ENCODE assay signal across 8 cellular contexts in the genomic region with DNA sequence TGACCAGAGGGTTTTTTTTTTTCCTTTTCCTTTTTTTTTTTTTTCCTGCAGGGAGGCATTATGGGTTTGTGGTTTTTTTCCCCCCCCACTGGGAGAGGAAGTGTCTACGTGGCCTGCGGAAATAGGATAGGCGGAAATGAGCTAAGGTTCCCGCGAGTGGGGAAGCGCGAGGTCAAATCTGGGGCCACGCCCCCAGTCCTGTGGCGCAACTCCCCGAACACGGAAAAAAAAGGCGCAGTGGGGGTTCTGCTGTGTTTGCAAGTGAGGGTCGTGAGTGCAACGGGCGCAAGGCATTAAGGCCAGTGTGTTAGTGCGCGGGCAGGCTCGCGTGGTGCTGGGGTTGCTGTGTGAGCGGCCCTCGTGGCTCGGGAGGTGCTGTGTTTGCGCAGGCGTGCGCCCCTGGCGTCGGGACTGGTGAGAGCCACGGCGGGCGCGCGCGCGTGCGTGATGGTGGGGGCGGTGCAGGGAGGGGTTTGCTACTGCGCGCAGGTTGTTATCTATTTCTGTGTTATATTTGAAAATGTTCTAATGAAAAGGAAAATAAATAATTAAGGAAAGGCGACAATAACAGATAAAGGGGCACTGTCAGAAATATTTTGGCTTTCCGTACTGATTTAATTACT. TPM values are rescaled to one million over a fixed set of nuclear protein-coding genes. Genes with fewer than 3 reads are reported as not detected.
DNase-seq lines count a peak whose midpoint lies in the region; ATAC-seq and TF ChIP-seq lines count a peak whose summit lies in the region.

No MANE protein-coding gene starts in this region.

- no peaks in the 10 kb centered on the region; the same call in 1 of the 2 replicates for H3K36me3 ChIP-seq in KMS-11 (ENCODE audit: insufficient read depth)
- H3K36me3 ChIP-seq in osteoblast (ENCODE audit: insufficient read depth, low read length): peaks cover 21% of the 10 kb centered on the region
- no peaks in the 10 kb centered on the region for H3K36me3 ChIP-seq in testis (ENCODE audit: low read depth, missing control alignments)

- H4K20me1 ChIP-seq in KMS-11 (ENCODE audit: insufficient read depth) (no peaks in the 10 kb centered on the region), osteoblast (ENCODE audit: insufficient read depth, low read length) (peaks cover 3% of the 10 kb centered on the region)

- peak overlapping the region; percentile 86 for H2AFZ ChIP-seq in KMS-11 (ENCODE audit: low read depth)
- H2AFZ ChIP-seq in osteoblast (ENCODE audit: low read length): peak overlapping the region; percentile 80

- peak overlapping the region; percentile 99 for H3K9ac ChIP-seq in KMS-11

- H3K27me3 ChIP-seq in KMS-11 (ENCODE audit: insufficient read depth, low read depth) (no peaks in the 10 kb centered on the region), osteoblast (ENCODE audit: insufficient read depth, low read length) (peaks cover 4% of the 10 kb centered on the region), testis (no peaks in the 10 kb centered on the region)

- peak overlapping the region; percentile 73 for H3K4me2 ChIP-seq in KMS-11
- H3K4me2 ChIP-seq in osteoblast (ENCODE audit: insufficient read depth, low read length): peak overlapping the region; percentile 86

- H3K4me3 ChIP-seq in KMS-11 (IDR thresholded peaks at IDR 0.05; ENCODE audit: insufficient read depth, low read depth, low read length): no peak overlapping the region
- peak overlapping the region; percentile 70 for H3K4me3 ChIP-seq in osteoblast (ENCODE audit: insufficient read depth, low read length)
- peak overlapping the region; percentile 60 to 77 for H3K4me3 ChIP-seq in testis

- intact Hi-C loops in head of caudate nucleus (cut with DNase I) (loop anchor here (5.0 kb wide), 4 partner anchors 130 to 455 kb away; partner anchors contain the start of gene RAB9B), testis (cut with DNase I; ENCODE audit: low total_unique reads) (loop anchor here (10.0 kb wide), 2 partner anchors 152 to 332 kb away; partner anchors contain the start of gene TCEAL9)

- peaks cover 29% of the 10 kb centered on the region for H3K79me2 ChIP-seq in KMS-11 (ENCODE audit: insufficient read depth, low read depth)
- peaks cover 22% of the 10 kb centered on the region for H3K79me2 ChIP-seq in osteoblast (ENCODE audit: insufficient read depth, low read length)

- H3K4me1 ChIP-seq in KMS-11 (ENCODE audit: low read depth, poor library complexity, severe bottlenecking) (peaks cover 14% of the 10 kb centered on the region), osteoblast (ENCODE audit: insufficient read depth, low read length) (peaks cover 14% of the 10 kb centered on the region), testis (no peaks in the 10 kb centered on the region)

- H3K27ac ChIP-seq in KMS-11 (peak overlapping the region; percentile 99), osteoblast (ENCODE audit: low read depth, low read length) (peak overlapping the region; percentile 94), testis (peak overlapping the region; percentile 97 to 99)

- peak; percentile 91 for DNase-seq in ELF-1 (ENCODE audit: low read depth, low spot score)
- peak; percentile 70 for DNase-seq in RPMI7951 (ENCODE audit: low read depth)
- peak; percentile 81 for DNase-seq in activated gamma-delta T cell (lab: John Stamatoyannopoulos, UW)
- DNase-seq in head of caudate nucleus: peak; percentile 69 to 94 (median 88)
- DNase-seq in osteoblast (ENCODE audit: insufficient read length, low spot score, missing footprints): peak; percentile 85
- peak; percentile 90 for DNase-seq in testis

- H3K9me3 ChIP-seq in osteoblast (ENCODE audit: low read depth, low read length) (no peaks in the 10 kb centered on the region), testis (no peaks in the 10 kb centered on the region)

- TF ChIP-seq POLR2A in testis (IDR thresholded peaks at IDR 0.05): peak; percentile 10

- ATAC-seq in GM21717 (IDR thresholded peaks at IDR 0.05; ENCODE audit: unreplicated experiment): peak; percentile 56

- WGBS in testis, 2 donors: 0% methylated on average over 18 to 25 of the region's 40 CpGs

- TF ChIP-seq CTCF in KMS-11 (conservative IDR thresholded peaks at IDR 0.05; ENCODE audit: low read depth, low read length) (peak; percentile 26; the same call in 1 of the 2 replicates), osteoblast (IDR thresholded peaks at IDR 0.05; ENCODE audit: extremely low read depth, low read depth, low read length) (no peak), testis (IDR thresholded peaks at IDR 0.05) (peak in 2 of 3 experiments; percentile 38 to 46)

RNA-seq across cellular contexts. Expression of gene MORF4L2, which starts 0.7 kb away (rescaled TPM):
- 402 and 542 TPM in 2 replicates for total RNA-seq in RPMI7951 (2014; rRNA removed; shearing (Covaris generic))
- total RNA-seq in osteoblast (678 and 953 TPM in 2 replicates), testis (100 to 1,000 TPM; 257 to 267 TPM)
- polyA plus RNA-seq in testis (ENCODE audit: insufficient read depth, low read depth, low replicate concordance): 220 TPM

RNA-seq across cellular contexts. Expression of gene TMEM31, which starts 23.5 kb away (rescaled TPM):
- total RNA-seq in RPMI7951 (2014; rRNA removed; shearing (Covaris generic)): not detected in 2 replicates
- total RNA-seq in osteoblast (not detected in 2 replicates), testis (100 to 1,000 TPM in 1 of 2 donors, 10 to 100 TPM in 1; 10.8 to 110 TPM)
- polyA plus RNA-seq in testis (ENCODE audit: insufficient read depth, low read depth, low replicate concordance): 51.9 TPM

RNA-seq across cellular contexts. Expression of gene TCEAL1, which starts 58.4 kb away (rescaled TPM):
- 25.8 and 28.5 TPM in 2 replicates for total RNA-seq in RPMI7951 (2014; rRNA removed; shearing (Covaris generic))
- 33.0 and 38.7 TPM in 2 replicates for total RNA-seq in osteoblast
- 10 to 100 TPM; 63.6 to 83.9 TPM for total RNA-seq in testis
- polyA plus RNA-seq in testis (ENCODE audit: insufficient read depth, low read depth, low replicate concordance): 30.9 TPM

Comparison
In these comparisons a context has a peak if more than half of its experiments do, and no peak if none do; other contexts are left out.
1. RNA of gene TMEM31, which starts 23.5 kb away (total RNA-seq): 10.8 to 110 TPM in testis; not detected in RPMI7951 and not detected in osteoblast; every median in the first group is over 10 times any median in the second.
2. Peak in every context shown above with its lines, with median percentiles within 50 percentile points of each other: DNase-seq and H3K27ac ChIP-seq.